ENCODE assay signal across 1 cellular context in genomic region chr19:16576690-16577530, GRCh38.
TF ChIP-seq lines count a peak whose summit lies in the region.

No MANE protein-coding gene starts in this region.

TF ChIP-seq in HepG2, 621 proteins besides CTCF, POLR2A, EP300 and RAD21:
- no peak for TF ChIP-seq PHB2 (IDR thresholded peaks at IDR 0.05; ENCODE audit: partially characterized antibody)
- no peak for TF ChIP-seq BCL3 (CRISPR knock-in tag; IDR thresholded peaks at IDR 0.05)
- TF ChIP-seq ZNF687 (CRISPR knock-in tag; IDR thresholded peaks at IDR 0.05) = peak; percentile 21; the same call in 1 of the 2 replicates
- TF ChIP-seq GATA4 (IDR thresholded peaks at IDR 0.05; ENCODE audit: borderline replicate concordance, low read depth) = no peak
- TF ChIP-seq WIZ (CRISPR knock-in tag; IDR thresholded peaks at IDR 0.05) = no peak
- TF ChIP-seq AGO2 (optimal IDR thresholded peaks at IDR 0.05; ENCODE audit: low read depth, low read length) = peak; percentile 54
- no peak for TF ChIP-seq MXD3 (CRISPR knock-in tag; IDR thresholded peaks at IDR 0.05)
